Comparison of ENCODE assay signal across 11 cellular contexts in genomic region chr14:22551597-22551982, GRCh38. TPM values are rescaled to one million over a fixed set of nuclear protein-coding genes. Genes with fewer than 3 reads are reported as not detected.
DNase-seq lines count a peak whose midpoint lies in the region; ATAC-seq, FAIRE-seq and TF ChIP-seq lines count a peak whose summit lies in the region.
"Had no signal": no experiment of that assay in that cellular context is flagged by ENCODE, and none has a peak within 500 bp of the region (broad histone marks: within the 10 kb centered on the region; RNA-seq: fewer than 3 reads in every experiment).

No MANE protein-coding gene starts in this region.

- DNase-seq in SIG-M5 treated with dmso at 0.1 percent for 504 hours (lab: John Stamatoyannopoulos, UW; ENCODE audit: unreplicated experiment) (peak; percentile 36), SIG-M5 (lab: John Stamatoyannopoulos, UW) (no peak), occipital lobe (lab: John Stamatoyannopoulos, UW) (peak; percentile 33), pancreas (no peak)
- no peak for DNase-seq in activated naive CD8-positive, alpha-beta T cell treated with anti-CD3 and anti-CD28 coated beads, Interleukin-2, amount 50 U/mL, for 24 hours
- DNase-seq: 8988T, NCI-H1417 treated with DMSO at 0.1 percent for 48 hours had no signal

- no peak for FAIRE-seq in pancreas (lab: Jason Lieb, UNC)

- H3K4me1 ChIP-seq in OCI-LY1 (ENCODE audit: insufficient read depth, low read length, severe bottlenecking) (peaks cover 59% of the 10 kb centered on the region), pancreas (peaks cover 0 to 11% (median 7%) of the 10 kb centered on the region in 3 donors)

- peaks cover 54% of the 10 kb centered on the region for H3K36me3 ChIP-seq in OCI-LY1 (ENCODE audit: insufficient read depth, low read length)
- no peaks in the 10 kb centered on the region for H3K36me3 ChIP-seq in pancreas

- H3K27me3 ChIP-seq in OCI-LY1 (ENCODE audit: insufficient read depth, low read length) (no peaks in the 10 kb centered on the region), pancreas (no peaks in the 10 kb centered on the region)
- H3K27me3 ChIP-seq: hepatocyte had no signal

- H3K9me3 ChIP-seq in OCI-LY1 (ENCODE audit: low read length) (no peaks in the 10 kb centered on the region), pancreas (no peaks in the 10 kb centered on the region)

- H3K9ac ChIP-seq in OCI-LY1 (ENCODE audit: low read length): peak overlapping the region; percentile 25; the same call in 1 of the 2 replicates

- H3K9me2 ChIP-seq in OCI-LY1 (ENCODE audit: low read depth, low read length): no peaks in the 10 kb centered on the region

- no peak for ATAC-seq in activated naive CD8-positive, alpha-beta T cell treated with anti-CD3 and anti-CD28 coated beads, Interleukin-2, amount 50 U/mL, for 24 hours
- no peak for ATAC-seq in GM19467 (IDR thresholded peaks at IDR 0.05; ENCODE audit: unreplicated experiment)
- no peak for ATAC-seq in HG03571 (IDR thresholded peaks at IDR 0.05; ENCODE audit: unreplicated experiment)
- ATAC-seq in pancreas: no peak

- H3K4me3 ChIP-seq in OCI-LY1 (ENCODE audit: low read depth, low read length, poor library complexity, severe bottlenecking): no peak overlapping the region
- H3K4me3 ChIP-seq in pancreas: no peak overlapping the region
- H3K4me3 ChIP-seq: hepatocyte had no signal

- intact Hi-C loops in pancreas (cut with DNase I): loop anchor here in 2 of 3 donors (5.0 to 10.0 kb wide), 3 partner anchors 96 to 303 kb away; no protein-coding TSS in a partner anchor

- no peak for TF ChIP-seq CTCF in OCI-LY1 (IDR thresholded peaks at IDR 0.05; ENCODE audit: low read length)
- no peak for TF ChIP-seq CTCF in pancreas (IDR thresholded peaks at IDR 0.05)

- H2AFZ ChIP-seq in OCI-LY1 (ENCODE audit: low read length): no peak overlapping the region
- H2AFZ ChIP-seq: hepatocyte had no signal

- WGBS in pancreas, 2 donors: 44% methylated on average over 5 of the region's 5 CpGs

- H3K4me2 ChIP-seq in OCI-LY1 (ENCODE audit: low read length): no peak overlapping the region
- H3K4me2 ChIP-seq: hepatocyte had no signal

- peaks cover 95% of the 10 kb centered on the region for H3K4me1 Mint-ChIP-seq in activated naive CD8-positive, alpha-beta T cell treated with anti-CD3 and anti-CD28 coated beads, Interleukin-2, amount 50 U/mL, for 24 hours

- peaks cover 76% of the 10 kb centered on the region for H3K36me3 Mint-ChIP-seq in activated naive CD8-positive, alpha-beta T cell treated with anti-CD3 and anti-CD28 coated beads, Interleukin-2, amount 50 U/mL, for 24 hours (ENCODE audit: low read depth)

- peaks cover 4% of the 10 kb centered on the region for H3K27me3 Mint-ChIP-seq in activated naive CD8-positive, alpha-beta T cell treated with anti-CD3 and anti-CD28 coated beads, Interleukin-2, amount 50 U/mL, for 24 hours

- H3K9me3 Mint-ChIP-seq in activated naive CD8-positive, alpha-beta T cell treated with anti-CD3 and anti-CD28 coated beads, Interleukin-2, amount 50 U/mL, for 24 hours: peaks cover 4% of the 10 kb centered on the region

- peak overlapping the region; percentile 86 for H3K4me3 Mint-ChIP-seq in activated naive CD8-positive, alpha-beta T cell treated with anti-CD3 and anti-CD28 coated beads, Interleukin-2, amount 50 U/mL, for 24 hours

- no peaks in the 10 kb centered on the region for H3F3A ChIP-seq in OCI-LY1 (ENCODE audit: insufficient read depth, low read length)

- H3K27ac ChIP-seq in OCI-LY1 (ENCODE audit: low read depth, low read length, poor library complexity, severe bottlenecking) (peak overlapping the region; percentile 69), pancreas (no peak overlapping the region)
- H3K27ac ChIP-seq: hepatocyte had no signal

- no peaks in the 10 kb centered on the region for H3K79me2 ChIP-seq in OCI-LY1 (ENCODE audit: insufficient read depth, low read length)
- H3K79me2 ChIP-seq: hepatocyte had no signal

- no peaks in the 10 kb centered on the region for H4K20me1 ChIP-seq in OCI-LY1 (ENCODE audit: insufficient read depth, low read length)

- peak overlapping the region; percentile 96 for H3K27ac Mint-ChIP-seq in activated naive CD8-positive, alpha-beta T cell treated with anti-CD3 and anti-CD28 coated beads, Interleukin-2, amount 50 U/mL, for 24 hours

RNA-seq across cellular contexts. Expression of gene DAD1, which starts 37.4 kb away (rescaled TPM):
- total RNA-seq in occipital lobe (72.5 TPM), pancreas (100 to 1,000 TPM in 1 of 6 donors, 10 to 100 TPM in 5; 63.3 to 119 (median 85.2) TPM)
- polyA plus RNA-seq in pancreas: 100 to 1,000 TPM in 1 of 2 donors, 10 to 100 TPM in 1; 58.2 to 178 TPM

RNA-seq across cellular contexts. Expression of gene ABHD4, which starts 46.5 kb away (rescaled TPM):
- total RNA-seq in occipital lobe (3.4 TPM), pancreas (10 to 100 TPM in 3 of 6 donors, 1 to 10 TPM in 3; 7.6 to 25.9 (median 11.8) TPM)
- 10 to 100 TPM in 1 of 2 donors, 1 to 10 TPM in 1; 8.2 to 14.7 TPM for polyA plus RNA-seq in pancreas

Comparison
In these comparisons a context has a peak if more than half of its experiments do, and no peak if none do; other contexts are left out.
1. DNase-seq: peak in SIG-M5 treated with dmso at 0.1 percent for 504 hours (single experiment) and occipital lobe (single experiment); none in SIG-M5 (single experiment), activated naive CD8-positive, alpha-beta T cell treated with anti-CD3 and anti-CD28 coated beads, Interleukin-2, amount 50 U/mL, for 24 hours (single experiment) and pancreas (0 of 6).